26 cellular contexts compared by ENCODE assay signal in the genomic region with DNA sequence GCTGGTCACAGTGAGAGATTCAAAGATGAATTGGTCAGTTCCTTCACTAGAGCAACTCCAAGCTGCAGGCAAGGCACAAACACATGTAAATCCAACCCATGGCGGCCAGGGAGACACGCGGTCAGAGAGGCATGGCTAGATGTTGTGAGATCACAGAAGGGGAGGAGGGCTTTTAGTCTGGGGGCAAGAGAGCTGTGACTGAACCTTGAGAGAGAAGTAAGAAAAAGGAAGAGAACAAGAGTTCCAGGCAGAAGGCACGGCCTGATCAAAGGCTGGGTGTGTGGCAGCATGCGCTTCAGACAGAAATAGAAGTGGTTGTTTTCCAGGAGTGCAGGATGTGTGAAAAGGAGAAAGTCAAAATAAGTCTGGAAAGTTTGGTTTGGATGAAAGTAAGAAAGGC. TPM values are rescaled to one million over a fixed set of nuclear protein-coding genes. Genes with fewer than 3 reads are reported as not detected.
DNase-seq lines count a peak whose midpoint lies in the region; ATAC-seq and TF ChIP-seq lines count a peak whose summit lies in the region.
"Had no signal": no experiment of that assay in that cellular context is flagged by ENCODE, and none has a peak within 500 bp of the region (broad histone marks: within the 10 kb centered on the region; RNA-seq: fewer than 3 reads in every experiment).

No MANE protein-coding gene starts in this region.

- H3K27ac ChIP-seq in endodermal cell (ENCODE audit: low read depth, low read length) (no peak overlapping the region), thoracic aorta (peak overlapping the region; percentile 50 to 75)
- H3K27ac ChIP-seq: C4-2B, PC-9, SJSA1 had no signal

- no peak overlapping the region for H3K4me3 ChIP-seq in endodermal cell (ENCODE audit: low read length)
- no peak overlapping the region for H3K4me3 ChIP-seq in thoracic aorta
- H3K4me3 ChIP-seq: GM12878, MG63, PC-9, SJSA1 had no signal

- H3K4me1 ChIP-seq in endodermal cell (ENCODE audit: control insufficient read depth, insufficient read depth, low read length), result no peaks in the 10 kb centered on the region
- peaks cover 16 to 29% of the 10 kb centered on the region in 2 donors for H3K4me1 ChIP-seq in thoracic aorta (ENCODE audit: control insufficient read depth in 1 of 2, low read depth in 2 of 2)
- H3K4me1 ChIP-seq: SJSA1 had no signal

- H3K4me3 Mint-ChIP-seq in endodermal cell, result no peak overlapping the region
- H3K4me3 Mint-ChIP-seq: CD8-positive, alpha-beta memory T cell had no signal

- peak; percentile 12 for DNase-seq in MV-4-11 (lab: John Stamatoyannopoulos, UW)
- DNase-seq in endodermal cell, result peak; percentile 53
- DNase-seq in medulla oblongata (ENCODE audit: extremely low spot score), result peak; percentile 30
- no peak for DNase-seq in thoracic aorta (ENCODE audit: low spot score)
- DNase-seq in stimulated activated CD4-positive, alpha-beta T cell treated with anti-CD3 and anti-CD28 coated beads, Interleukin-12 subunit alpha, Interleukin-12 subunit beta, amount 100 ng/mL, for 4 hours, result no peak
- no peak for DNase-seq in activated CD4-positive, CD25-positive, alpha-beta regulatory T cell treated with anti-CD3 and anti-CD28 coated beads, Interleukin-2, amount 50 U/mL, for 72 hours
- no peak for DNase-seq in GOT3 (lab: John Stamatoyannopoulos, UW)
- no peak for DNase-seq in activated gamma-delta T cell (lab: John Stamatoyannopoulos, UW)
- DNase-seq: CD8-positive, alpha-beta memory T cell; DMS 273 treated with DMSO at 0.1 percent for 48 hours; DMS79; EL; GDM1; IMR-90; KG1; MG63; NCI-H2029 treated with DMSO at 0.1 percent for 48 hours; NCI-H2171; NCI-H345; NCI-H510A treated with DMSO at 0.1 percent for 48 hours; NCI-H774; PC-9 had no signal

- H3K27me3 Mint-ChIP-seq in endodermal cell (ENCODE audit: insufficient read depth), result peaks cover 2% of the 10 kb centered on the region

- no peak for ATAC-seq in thoracic aorta (ENCODE audit: insufficient number of reproducible peaks, low FRiP score, low read depth)
- ATAC-seq: GM12878, Right ventricle myocardium inferior had no signal

- no peak overlapping the region for H3K9ac ChIP-seq in endodermal cell (ENCODE audit: extremely low read depth, low read length, poor library complexity, severe bottlenecking)

- no peaks in the 10 kb centered on the region for H3K9me3 Mint-ChIP-seq in endodermal cell
- H3K9me3 Mint-ChIP-seq: CD8-positive, alpha-beta memory T cell had no signal

- no peaks in the 10 kb centered on the region for H3K36me3 ChIP-seq in endodermal cell (ENCODE audit: control insufficient read depth, insufficient read depth, low read length)
- no peaks in the 10 kb centered on the region for H3K36me3 ChIP-seq in thoracic aorta
- H3K36me3 ChIP-seq: MG63, SJSA1 had no signal

- WGBS in endodermal cell (ENCODE audit: insufficient coverage in 1 of 2, insufficient read length in 1 of 2), 2 experiments, result 89 to 90% methylated on average over 5 of the region's 5 CpGs

- H3K27me3 ChIP-seq in endodermal cell (ENCODE audit: control insufficient read depth, insufficient read depth, low read length, poor library complexity, severe bottlenecking), result peaks cover 3% of the 10 kb centered on the region
- H3K27me3 ChIP-seq in thoracic aorta (replicated peaks; ENCODE audit: insufficient read depth), result no peaks in the 10 kb centered on the region
- H3K27me3 ChIP-seq: MG63, SJSA1 had no signal

- H3K9me3 ChIP-seq in endodermal cell (ENCODE audit: control insufficient read depth, low read length) (no peaks in the 10 kb centered on the region), thoracic aorta (no peaks in the 10 kb centered on the region)
- H3K9me3 ChIP-seq: MG63, SJSA1 had no signal

- no peak for TF ChIP-seq CTCF in endodermal cell (conservative IDR thresholded peaks at IDR 0.05)
- TF ChIP-seq CTCF in thoracic aorta (IDR thresholded peaks at IDR 0.05), result no peak

- H3K4me1 Mint-ChIP-seq in endodermal cell, result peaks cover 5% of the 10 kb centered on the region
- H3K4me1 Mint-ChIP-seq: CD8-positive, alpha-beta memory T cell had no signal

- H3K27ac Mint-ChIP-seq in endodermal cell, result no peak overlapping the region
- H3K27ac Mint-ChIP-seq: CD8-positive, alpha-beta memory T cell had no signal

- H3K36me3 Mint-ChIP-seq in endodermal cell (ENCODE audit: low read depth), result no peaks in the 10 kb centered on the region
- H3K36me3 Mint-ChIP-seq: CD8-positive, alpha-beta memory T cell had no signal

RNA-seq across cellular contexts. Expression of a gene that starts 15.9 kb away (rescaled TPM):
- total RNA-seq in endodermal cell (1 to 10 TPM; 4.9 to 5.5 TPM), thoracic aorta (10 to 100 TPM; 11.8 to 30.1 TPM)
- polyA plus RNA-seq in endodermal cell (2013, experiment 1 of 2), result 6.8 TPM
- 5.8 TPM for polyA plus RNA-seq in endodermal cell (2013, experiment 2 of 2)
- polyA plus RNA-seq: CD8-positive, alpha-beta memory T cell had no signal

Comparison
In these comparisons a context has a peak if more than half of its experiments do, and no peak if none do; other contexts are left out.
1. DNase-seq: peak in MV-4-11 (single experiment), endodermal cell (single experiment) and medulla oblongata (single experiment); none in thoracic aorta (single experiment), stimulated activated CD4-positive, alpha-beta T cell treated with anti-CD3 and anti-CD28 coated beads, Interleukin-12 subunit alpha, Interleukin-12 subunit beta, amount 100 ng/mL, for 4 hours (single experiment), activated CD4-positive, CD25-positive, alpha-beta regulatory T cell treated with anti-CD3 and anti-CD28 coated beads, Interleukin-2, amount 50 U/mL, for 72 hours (single experiment), GOT3 (single experiment) and activated gamma-delta T cell (single experiment).